ENCODE assay signal across 11 cellular contexts in genomic region chr20:51930775-51931174, GRCh38.
DNase-seq lines count a peak whose midpoint lies in the region; ATAC-seq and TF ChIP-seq lines count a peak whose summit lies in the region.
"Had no signal": no experiment of that assay in that cellular context is flagged by ENCODE, and none has a peak within 500 bp of the region (broad histone marks: within the 10 kb centered on the region; RNA-seq: fewer than 3 reads in every experiment).

No MANE protein-coding gene starts in this region.

- H3K9me3 ChIP-seq in adipocyte (ENCODE audit: control insufficient read depth, low read length), result peaks cover 3% of the 10 kb centered on the region
- H3K9me3 ChIP-seq: pancreas had no signal

- no peak for ATAC-seq in GM18505 (IDR thresholded peaks at IDR 0.05; ENCODE audit: unreplicated experiment)
- ATAC-seq: pancreas had no signal

- no peaks in the 10 kb centered on the region for H3K27me3 ChIP-seq in adipocyte (replicated peaks; ENCODE audit: control insufficient read depth, insufficient read depth, low read length)
- H3K27me3 ChIP-seq: pancreas had no signal

- in situ Hi-C loops in KBM-7 (cut with MboI; ENCODE audit: low pct_unique_long_range_greater_than_20kb, low sequenced_read_pairs), result no loop called here

- DNase-seq in AG20443 (ENCODE audit: low spot score) (peak; percentile 22), HS-27A (ENCODE audit: low read depth) (peak; percentile 40), adipocyte (ENCODE audit: low read depth) (peak; percentile 75), iris pigment epithelial cell (ENCODE audit: low read depth) (peak; percentile 92), SHP77 treated with DMSO at 0.1 percent for 48 hours (lab: John Stamatoyannopoulos, UW) (no peak), KBM-7 (no peak)
- DNase-seq in activated CD4-positive, alpha-beta T cell treated with anti-CD3 and anti-CD28 coated beads for 48 hours, result no peak
- DNase-seq: activated CD4-positive, alpha-beta memory T cell treated with anti-CD3 and anti-CD28 coated beads, Interleukin-2, amount 10 ng/mL, durations not matched to agents 7 days and 5 days; central memory CD4-positive, alpha-beta T cell; pancreas had no signal

- peaks cover 22% of the 10 kb centered on the region for H3K4me1 ChIP-seq in adipocyte (ENCODE audit: control insufficient read depth, insufficient read depth, low read length)
- H3K4me1 ChIP-seq: pancreas had no signal

- TF ChIP-seq POLR2A in GM18505 (IDR thresholded peaks at IDR 0.05; ENCODE audit: borderline replicate concordance, extremely low read depth, insufficient read depth, insufficient read length), result no peak

- H3K36me3 ChIP-seq in adipocyte (ENCODE audit: control insufficient read depth, insufficient read depth, low read length, severe bottlenecking), result no peaks in the 10 kb centered on the region
- H3K36me3 ChIP-seq: pancreas had no signal

- H3K9ac ChIP-seq in adipocyte (ENCODE audit: low read length), result no peak overlapping the region

- H3K4me3 ChIP-seq in adipocyte (ENCODE audit: low read length), result no peak overlapping the region
- H3K4me3 ChIP-seq: pancreas had no signal

Comparison
In these comparisons a context has a peak if more than half of its experiments do, and no peak if none do; other contexts are left out.
1. DNase-seq: peak in AG20443 (single experiment), HS-27A (single experiment), adipocyte (single experiment) and iris pigment epithelial cell (single experiment); none in activated CD4-positive, alpha-beta T cell treated with anti-CD3 and anti-CD28 coated beads for 48 hours (single experiment), SHP77 treated with DMSO at 0.1 percent for 48 hours (single experiment) and KBM-7 (single experiment).